In the genomic region with DNA sequence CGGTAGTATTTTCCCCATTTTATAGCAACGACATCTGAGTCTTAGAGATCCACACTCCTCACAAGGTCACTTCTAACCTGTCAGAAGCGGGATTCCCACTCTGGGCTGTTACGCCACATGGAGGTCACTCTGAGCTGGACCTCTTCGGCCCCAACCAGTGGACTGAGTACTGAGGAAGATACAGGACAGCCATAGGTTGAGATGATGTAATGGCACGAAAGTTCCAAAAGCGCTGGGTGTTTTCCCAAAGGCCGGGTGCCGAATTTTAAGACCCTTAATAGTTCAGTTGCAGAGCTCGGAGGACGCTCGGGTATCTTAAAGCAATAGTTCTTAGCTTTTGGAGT, we compare ENCODE assay signal across 8 cellular contexts. TPM values are rescaled to one million over a fixed set of nuclear protein-coding genes. Genes with fewer than 3 reads are reported as not detected.
DNase-seq lines count a peak whose midpoint lies in the region; FAIRE-seq and TF ChIP-seq lines count a peak whose summit lies in the region.

No MANE protein-coding gene starts in this region.

- DNase-seq in GM12891 (ENCODE audit: insufficient read length, low spot score) (no peak), LNCaP clone FGC (ENCODE audit: low read depth) (no peak), kidney epithelial cell (ENCODE audit: low read depth) (no peak), substantia nigra (lab: John Stamatoyannopoulos, UW) (peak in 5 of 49 donors; percentile 5 to 25 (median 17)), RCC 7860 (ENCODE audit: low spot score) (no peak), T1000 (lab: John Stamatoyannopoulos, UW) (no peak), SHP77 treated with DMSO at 0.1 percent for 48 hours (lab: John Stamatoyannopoulos, UW) (no peak)

- peak overlapping the region; percentile 92 to 98 (median 96) for H3K27ac Mint-ChIP-seq in brain

- no peaks in the 10 kb centered on the region for H3K9me3 Mint-ChIP-seq in brain

- FAIRE-seq in GM12891 (lab: Jason Lieb, UNC) (no peak), RCC 7860 (lab: Jason Lieb, UNC) (no peak)

- H3K27me3 ChIP-seq in kidney epithelial cell (ENCODE audit: control insufficient read depth, insufficient read depth, low read length): no peaks in the 10 kb centered on the region

- peak overlapping the region; percentile 95 to 98 (median 97) for H3K4me3 Mint-ChIP-seq in brain

- no peak for TF ChIP-seq CTCF in LNCaP clone FGC (IDR thresholded peaks at IDR 0.05; ENCODE audit: control insufficient read depth, extremely low read depth, insufficient read depth)
- no peak for TF ChIP-seq CTCF in brain (conservative IDR thresholded peaks at IDR 0.05)
- no peak for TF ChIP-seq CTCF in kidney epithelial cell (IDR thresholded peaks at IDR 0.05; ENCODE audit: insufficient read depth, low read length, poor library complexity, severe bottlenecking)

- peak overlapping the region; percentile 99 for H3K4me3 ChIP-seq in LNCaP clone FGC (ENCODE audit: low read depth, low read length)
- H3K4me3 ChIP-seq in kidney epithelial cell (ENCODE audit: low read depth, low read length): peak overlapping the region; percentile 79

- peak overlapping the region; percentile 92 for H3K27ac ChIP-seq in substantia nigra (ENCODE audit: low read depth, low read length, poor library complexity, severe bottlenecking)

- no peak for TF ChIP-seq POLR2A in GM12891 (IDR thresholded peaks at IDR 0.05; ENCODE audit: low read depth, low read length)

- H3K36me3 ChIP-seq in kidney epithelial cell (ENCODE audit: control insufficient read depth, insufficient read depth, low read length): no peaks in the 10 kb centered on the region

- peaks cover 37% of the 10 kb centered on the region for H3K4me1 Mint-ChIP-seq in brain

- H3K36me3 Mint-ChIP-seq in brain: peaks cover 32% of the 10 kb centered on the region

- H3K27me3 Mint-ChIP-seq in brain: peaks cover 16% of the 10 kb centered on the region

TF ChIP-seq in GM12891, 5 proteins besides CTCF, POLR2A, EP300 and RAD21:
- 0 out of 2 replicates have a peak, but pooled peaks have one; percentile 20 for TF ChIP-seq TAF1 (IDR thresholded peaks at IDR 0.05; ENCODE audit: low read depth, low read length)
- no peak for TF ChIP-seq PAX5 (IDR thresholded peaks at IDR 0.05; ENCODE audit: insufficient read depth, low read length, severe bottlenecking)

RNA-seq across cellular contexts. Expression of a gene that starts 0.7 kb away (rescaled TPM):
- polyA plus RNA-seq in GM12891 (2012; ENCODE audit: low read depth, missing spikeins): 121 TPM
- polyA plus RNA-seq in brain (ENCODE audit: insufficient read depth, low read depth, low replicate concordance): 112 TPM
- 231 and 276 TPM in 2 replicates for total RNA-seq in kidney epithelial cell

RNA-seq across cellular contexts. Expression of a gene that starts 33.6 kb away (rescaled TPM):
- polyA plus RNA-seq in GM12891 (2012; ENCODE audit: low read depth, missing spikeins): not detected
- polyA plus RNA-seq in brain (ENCODE audit: insufficient read depth, low read depth, low replicate concordance): not detected
- not detected in 2 replicates for total RNA-seq in kidney epithelial cell

RNA-seq across cellular contexts. Expression of a gene that starts 54.3 kb away (rescaled TPM):
- 0.19 TPM for polyA plus RNA-seq in GM12891 (2012; ENCODE audit: low read depth, missing spikeins)
- 6.4 TPM for polyA plus RNA-seq in brain (ENCODE audit: insufficient read depth, low read depth, low replicate concordance)
- total RNA-seq in kidney epithelial cell: 4.3 and 4.6 TPM in 2 replicates
